ENCODE assay signal across 28 cellular contexts in the genomic region with DNA sequence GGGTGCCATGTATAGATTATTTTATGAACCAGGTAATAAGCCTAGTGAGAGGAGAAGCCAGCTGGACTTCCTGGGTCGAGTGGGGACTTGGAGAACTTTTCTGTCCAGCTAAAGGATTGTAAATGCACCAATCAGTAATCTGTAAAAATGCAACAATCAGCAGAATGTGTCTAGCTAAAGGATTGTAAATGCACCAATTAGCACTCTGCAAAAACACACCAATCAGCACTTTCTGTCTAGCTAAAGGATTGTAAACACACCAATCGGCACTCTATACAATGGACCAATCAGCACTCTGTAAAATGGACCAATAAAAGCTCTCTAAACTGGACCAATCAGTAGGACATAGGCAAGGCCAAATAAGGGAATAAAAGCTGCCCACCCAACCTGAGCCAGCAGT.
"Had no signal": no experiment of that assay in that cellular context is flagged by ENCODE, and none has a peak within 500 bp of the region (broad histone marks: within the 10 kb centered on the region; RNA-seq: fewer than 3 reads in every experiment).

No MANE protein-coding gene starts in this region.

- H3K4me3 ChIP-seq: colonic mucosa, coronary artery, dorsolateral prefrontal cortex, esophagus muscularis mucosa, esophagus squamous epithelium, gastrocnemius medialis, gastroesophageal sphincter, heart left ventricle, heart right ventricle had no signal

- H3K27me3 ChIP-seq: colonic mucosa, dorsolateral prefrontal cortex, esophagus muscularis mucosa, esophagus squamous epithelium, foreskin keratinocyte, gastrocnemius medialis, gastroesophageal sphincter, heart left ventricle, heart right ventricle had no signal

- H3K27ac ChIP-seq: colonic mucosa, coronary artery, dorsolateral prefrontal cortex, epithelial cell of prostate, esophagus muscularis mucosa, esophagus squamous epithelium, foreskin keratinocyte, gastrocnemius medialis, gastroesophageal sphincter, heart left ventricle, heart right ventricle had no signal

- ATAC-seq: effector memory CD8-positive, alpha-beta T cell; esophagus mucosa; foreskin keratinocyte; gastrocnemius medialis; gastroesophageal sphincter; heart left ventricle; heart right ventricle had no signal

- FAIRE-seq: colon, endometrium, endothelial cell of umbilical vein, frontal cortex had no signal

- H3K9me3 ChIP-seq: colonic mucosa, esophagus muscularis mucosa, esophagus squamous epithelium, gastrocnemius medialis, gastroesophageal sphincter, heart left ventricle, heart right ventricle had no signal

- H3K4me1 ChIP-seq: colonic mucosa, esophagus muscularis mucosa, gastrocnemius medialis, gastroesophageal sphincter, heart left ventricle, heart right ventricle had no signal

- DNase-seq: colonic mucosa; cortex of kidney; dermis blood vessel endothelial cell; dorsolateral prefrontal cortex; effector CD4-positive, alpha-beta T cell; effector CD8-positive, alpha-beta T cell; effector memory CD4-positive, alpha-beta T cell; effector memory CD8-positive, alpha-beta T cell; endodermal cell; erythroblast; esophagus squamous epithelium; foreskin fibroblast; foreskin keratinocyte; foreskin melanocyte; gastrocnemius medialis; glutamatergic neuron; head of caudate nucleus; heart left ventricle; heart right ventricle had no signal

- H3K36me3 ChIP-seq: colonic mucosa, esophagus muscularis mucosa, esophagus squamous epithelium, gastrocnemius medialis, gastroesophageal sphincter, heart left ventricle, heart right ventricle had no signal
